8 cellular contexts compared by ENCODE assay signal in genomic region chr9:125706661-125707539, GRCh38. TPM values are rescaled to one million over a fixed set of nuclear protein-coding genes. Genes with fewer than 3 reads are reported as not detected.
DNase-seq lines count a peak whose midpoint lies in the region; ATAC-seq and TF ChIP-seq lines count a peak whose summit lies in the region.

TSS of gene MAPKAP1 (minus strand) at chr9:125707208. CDS start at chr9:125672574, 34,634 bp downstream.

- H3K27me3 ChIP-seq in lung (ENCODE audit: control insufficient read depth, insufficient read depth) = no peaks in the 10 kb centered on the region

- ATAC-seq in GM21360 (IDR thresholded peaks at IDR 0.05; ENCODE audit: unreplicated experiment) (peak; percentile 93), lung (ENCODE audit: insufficient read depth, low FRiP score) (peak; percentile 98)

- H3K36me3 ChIP-seq in lung (ENCODE audit: control insufficient read depth in 2 of 2, insufficient read depth in 2 of 2, low read length in 2 of 2) = no peaks in the 10 kb centered on the region

- H3K27ac ChIP-seq in lung (ENCODE audit: low read depth in 1 of 2, low read length in 1 of 2) = peak within 1 kb of the TSS; percentile 80 to 92

- H3K4me1 ChIP-seq in lung (ENCODE audit: control insufficient read depth in 2 of 2, insufficient read depth in 2 of 2, low read length in 2 of 2) = peaks cover 2 to 13% of the 10 kb centered on the region in 2 donors

- TF ChIP-seq CTCF in lung (IDR thresholded peaks at IDR 0.05; ENCODE audit: control extremely low read depth, extremely low read depth) = no peak

- 0 to 1% methylated on average over 62 to 65 of the region's 65 CpGs for WGBS in lung, 2 donors

- DNase-seq in COLO829 (ENCODE audit: low spot score) (peak; percentile 98), HT-29 (ENCODE audit: low spot score) (peak; percentile 96), lung (ENCODE audit: low spot score) (peak; percentile 97)
- DNase-seq in NK-92 treated with Interleukin-12 subunit alpha and Interleukin-12 subunit beta, amount 100 ng/mL, for 24 hours (lab: John Stamatoyannopoulos, UW) = peak; percentile 90
- DNase-seq in activated CD8-positive, alpha-beta memory T cell treated with anti-CD3 and anti-CD28 coated beads for 24 hours = peak; percentile 97
- DNase-seq in effector CD4-positive, alpha-beta T cell = peak; percentile 88
- peak; percentile 90 to 96 (median 91) for DNase-seq in stimulated activated CD4-positive, alpha-beta T cell treated with anti-CD3 and anti-CD28 coated beads, TNF-alpha, amount 100 ng/mL, for 24 hours (ENCODE audit: low read depth in 3 of 3)

- H3K4me3 ChIP-seq in lung = peak within 1 kb of the TSS; percentile 92

- H3K9me3 ChIP-seq in lung (ENCODE audit: control insufficient read depth in 2 of 2, insufficient read depth in 1 of 2, low read length in 1 of 2) = no peaks in the 10 kb centered on the region

RNA-seq across cellular contexts. Expression of gene MAPKAP1, which starts in this region (rescaled TPM):
- total RNA-seq in HT-29 (2014; rRNA removed; shearing (Covaris generic)) = 70.6 and 79.9 TPM in 2 replicates
- total RNA-seq in lung = 10 to 100 TPM; 53.0 to 83.3 TPM
- 10 to 100 TPM; 65.4 to 67.9 TPM for polyA plus RNA-seq in lung

Comparison
In these comparisons a context has a peak if more than half of its experiments do, and no peak if none do; other contexts are left out.
1. Peak in every context shown above with its lines: DNase-seq, ATAC-seq, H3K4me3 ChIP-seq and H3K27ac ChIP-seq.